In the genomic region with DNA sequence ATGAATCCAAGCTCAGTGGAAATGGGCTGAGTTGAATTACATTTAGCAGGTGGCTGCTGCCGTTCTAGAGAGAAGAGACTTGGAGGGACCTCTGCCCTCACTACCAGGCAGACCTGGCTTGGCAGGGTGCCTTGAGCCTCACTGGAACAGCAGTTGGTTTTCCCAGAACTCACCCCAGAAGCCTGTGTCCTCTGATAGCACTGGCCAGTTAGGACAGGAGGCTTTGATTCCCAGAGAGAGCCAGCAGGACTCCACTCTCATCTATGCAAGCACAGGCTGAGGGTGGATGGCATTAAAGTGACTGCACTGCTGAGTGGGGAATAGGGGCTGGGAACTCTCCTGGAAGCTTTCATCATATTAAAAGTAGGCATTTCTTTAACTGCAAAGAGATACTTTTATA, we compare ENCODE assay signal across 15 cellular contexts. TPM values are rescaled to one million over a fixed set of nuclear protein-coding genes. Genes with fewer than 3 reads are reported as not detected.
DNase-seq lines count a peak whose midpoint lies in the region; ATAC-seq and TF ChIP-seq lines count a peak whose summit lies in the region.
"Had no signal": no experiment of that assay in that cellular context is flagged by ENCODE, and none has a peak within 500 bp of the region (broad histone marks: within the 10 kb centered on the region; RNA-seq: fewer than 3 reads in every experiment).

No MANE protein-coding gene starts in this region.

- H3K9ac ChIP-seq in smooth muscle cell (ENCODE audit: low read depth) = no peak overlapping the region

- intact Hi-C loops in adrenal gland (cut with DNase I) = no loop called here
- intact Hi-C loops in left ventricle myocardium superior (cut with micrococcal nuclease) = no loop called here

- no peak for TF ChIP-seq POLR2A in adrenal gland (IDR thresholded peaks at IDR 0.05)

- H3K79me2 ChIP-seq in smooth muscle cell (ENCODE audit: low read depth) = no peaks in the 10 kb centered on the region

- H3K27ac ChIP-seq in adrenal gland = no peak overlapping the region
- peak overlapping the region; percentile 78 for H3K27ac ChIP-seq in smooth muscle cell (ENCODE audit: low read depth)
- H3K27ac ChIP-seq: HL-60, SK-N-MC, thoracic aorta had no signal

- ATAC-seq in left ventricle myocardium superior (peak; percentile 78), HG02623 (IDR thresholded peaks at IDR 0.05; ENCODE audit: unreplicated experiment) (no peak)

- H2AFZ ChIP-seq in smooth muscle cell (ENCODE audit: low read depth) = no peak overlapping the region

- DNase-seq in HuH-7.5 (ENCODE audit: low spot score) (peak; percentile 8), adrenal gland (peak in 4 of 7 donors; percentile 38 to 72 (median 51)), left ventricle myocardium superior (peak; percentile 60), smooth muscle cell (lab: John Stamatoyannopoulos, UW; ENCODE audit: unreplicated experiment) (no peak), Ammon's horn (ENCODE audit: low spot score) (no peak), NCI-H1930 (lab: John Stamatoyannopoulos, UW) (no peak)
- DNase-seq in effector CD8-positive, alpha-beta T cell (lab: John Stamatoyannopoulos, UW) = no peak
- DNase-seq: activated CD8-positive, alpha-beta memory T cell treated with anti-CD3 and anti-CD28 coated beads for 24 hours; activated effector memory CD4-positive, alpha-beta T cell treated with anti-CD3 and anti-CD28 coated beads, Interleukin-2, amount 50 U/mL, for 16 hours; DND-41; NCI-H2171 had no signal

- TF ChIP-seq CTCF in adrenal gland (IDR thresholded peaks at IDR 0.05) = no peak
- TF ChIP-seq CTCF in smooth muscle cell (IDR thresholded peaks at IDR 0.05; ENCODE audit: borderline replicate concordance, insufficient read depth, poor library complexity, severe bottlenecking) = no peak

- H3K4me1 ChIP-seq in adrenal gland (replicated peaks in 1 of 2) = peaks cover 0 to 7% of the 10 kb centered on the region in 2 donors
- H3K4me1 ChIP-seq in smooth muscle cell (ENCODE audit: low read depth) = peaks cover 7% of the 10 kb centered on the region

- no peaks in the 10 kb centered on the region for H3K9me3 ChIP-seq in adrenal gland (replicated peaks in 1 of 3)
- no peaks in the 10 kb centered on the region for H3K9me3 ChIP-seq in smooth muscle cell (replicated peaks; ENCODE audit: low read depth)
- H3K9me3 ChIP-seq: thoracic aorta had no signal

- H3K36me3 ChIP-seq in adrenal gland (replicated peaks in 1 of 2) (peaks cover 0 to 18% of the 10 kb centered on the region in 2 donors), smooth muscle cell (ENCODE audit: low read depth) (no peaks in the 10 kb centered on the region)

- H3K4me2 ChIP-seq in smooth muscle cell = no peak overlapping the region

- peaks cover 11% of the 10 kb centered on the region for H3F3A ChIP-seq in smooth muscle cell (ENCODE audit: low read depth)

- no peaks in the 10 kb centered on the region for H3K27me3 ChIP-seq in adrenal gland
- H3K27me3 ChIP-seq in smooth muscle cell (ENCODE audit: low read depth) = no peaks in the 10 kb centered on the region

- 45 to 81% (median 66%) methylated on average over 1 of the region's 1 CpG for WGBS in adrenal gland, 4 donors
- WGBS in smooth muscle cell (ENCODE audit: low lambda C conversion rate) = 55% methylated on average over 1 of the region's 1 CpG

- H3K4me3 ChIP-seq in adrenal gland (no peak overlapping the region), smooth muscle cell (no peak overlapping the region)
- H3K4me3 ChIP-seq: SK-N-MC, thoracic aorta had no signal

- no peaks in the 10 kb centered on the region for H4K20me1 ChIP-seq in smooth muscle cell (ENCODE audit: low read depth)

RNA-seq across cellular contexts. Expression of a gene that starts 54.8 kb away (rescaled TPM):
- 10 to 100 TPM; 16.9 to 32.9 (median 24.1) TPM for total RNA-seq in adrenal gland
- polyA plus RNA-seq in adrenal gland = 10 to 100 TPM in 2 of 3 donors, 1 to 10 TPM in 1; 7.0 to 30.0 (median 13.5) TPM
- 11.4 TPM for total RNA-seq in left ventricle myocardium superior
- total RNA-seq in smooth muscle cell = 22.6 and 34.9 TPM in 2 replicates
- polyA plus RNA-seq in smooth muscle cell = 18.6 and 25.5 TPM in 2 replicates

RNA-seq across cellular contexts. Expression of a gene that starts 55.5 kb away (rescaled TPM):
- total RNA-seq in adrenal gland (10 to 100 TPM; 34.4 to 59.6 (median 47.5) TPM), left ventricle myocardium superior (118 TPM), smooth muscle cell (31.5 and 38.4 TPM in 2 replicates)
- polyA plus RNA-seq in adrenal gland (100 to 1,000 TPM in 1 of 3 donors, 10 to 100 TPM in 2; 32.7 to 131 (median 34.5) TPM), smooth muscle cell (45.7 and 50.7 TPM in 2 replicates)

Comparison
In these comparisons a context has a peak if more than half of its experiments do, and no peak if none do; other contexts are left out.
1. DNase-seq: peak in HuH-7.5 (single experiment), adrenal gland (4 of 7) and left ventricle myocardium superior (single experiment); none in smooth muscle cell (single experiment), Ammon's horn (single experiment), effector CD8-positive, alpha-beta T cell (single experiment) and NCI-H1930 (0 of 2).